ENCODE assay signal across 1 cellular context in the genomic region with DNA sequence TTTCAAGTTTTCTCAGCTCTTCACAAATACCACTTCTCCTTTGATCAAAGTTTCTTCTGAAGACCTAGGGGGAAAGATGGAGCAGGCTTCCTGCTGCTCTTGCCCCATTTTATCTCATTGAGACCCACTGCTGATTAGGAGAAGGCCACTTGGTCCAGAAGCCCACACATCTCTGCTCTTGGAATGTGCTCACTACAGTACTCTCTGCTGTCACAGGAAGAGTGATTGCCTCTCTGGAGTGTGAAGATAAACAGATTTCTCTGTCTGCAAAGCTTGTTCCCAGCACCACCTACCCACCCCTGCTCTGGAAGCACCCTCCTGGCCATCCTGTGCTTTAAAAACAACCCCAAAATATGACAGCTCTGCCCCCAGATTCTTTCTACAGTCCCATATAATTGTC.
TF ChIP-seq lines count a peak whose summit lies in the region.

No MANE protein-coding gene starts in this region.

TF ChIP-seq in K562, 482 proteins besides CTCF, POLR2A, EP300 and RAD21 (continued from another document):
- TF ChIP-seq JUN (IDR thresholded peaks at IDR 0.05; ENCODE audit: borderline replicate concordance, low read depth, low read length) = no peak
- TF ChIP-seq JUN (CRISPR knock-in tag; IDR thresholded peaks at IDR 0.05; ENCODE audit: borderline replicate concordance) = no peak
- no peak for TF ChIP-seq CBX2 (IDR thresholded peaks at IDR 0.05; ENCODE audit: insufficient read depth, low read length, poor library complexity, severe bottlenecking)
- TF ChIP-seq ZNF3 (CRISPR knock-in tag; IDR thresholded peaks at IDR 0.05) = no peak
- no peak for TF ChIP-seq POLR3G (IDR thresholded peaks at IDR 0.05; ENCODE audit: extremely low read depth, insufficient read length, insufficient replicate concordance)
- TF ChIP-seq MEIS2 (IDR thresholded peaks at IDR 0.05; ENCODE audit: partially characterized antibody) = peak; percentile 83
- peak; percentile 44 for TF ChIP-seq CBFA2T3 (IDR thresholded peaks at IDR 0.05)
- peak in 1 of 2 experiments; percentile 6; a peak in 1 of 4 replicates for TF ChIP-seq RCOR1 (IDR thresholded peaks at IDR 0.05; ENCODE audit: borderline replicate concordance in 1 of 2, low read depth in 2 of 2, low read length in 2 of 2)
- no peak for TF ChIP-seq BMI1 (IDR thresholded peaks at IDR 0.05; ENCODE audit: low read length)
- no peak for TF ChIP-seq EWSR1 (IDR thresholded peaks at IDR 0.05; ENCODE audit: borderline replicate concordance, low read depth, partially characterized antibody)
- no peak for TF ChIP-seq XRCC5 (IDR thresholded peaks at IDR 0.05; ENCODE audit: low read depth, low read length)
- no peak for TF ChIP-seq TAF9B (IDR thresholded peaks at IDR 0.05; ENCODE audit: partially characterized antibody)
- TF ChIP-seq, protein P1, sequence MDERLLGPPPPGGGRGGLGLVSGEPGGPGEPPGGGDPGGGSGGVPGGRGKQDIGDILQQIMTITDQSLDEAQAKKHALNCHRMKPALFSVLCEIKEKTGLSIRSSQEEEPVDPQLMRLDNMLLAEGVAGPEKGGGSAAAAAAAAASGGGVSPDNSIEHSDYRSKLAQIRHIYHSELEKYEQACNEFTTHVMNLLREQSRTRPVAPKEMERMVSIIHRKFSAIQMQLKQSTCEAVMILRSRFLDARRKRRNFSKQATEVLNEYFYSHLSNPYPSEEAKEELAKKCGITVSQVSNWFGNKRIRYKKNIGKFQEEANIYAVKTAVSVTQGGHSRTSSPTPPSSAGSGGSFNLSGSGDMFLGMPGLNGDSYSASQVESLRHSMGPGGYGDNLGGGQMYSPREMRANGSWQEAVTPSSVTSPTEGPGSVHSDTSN (CRISPR knock-in tag; IDR thresholded peaks at IDR 0.05; ENCODE audit: low read depth) = 0 out of 2 replicates have a peak, but pooled peaks have one; percentile 21
- TF ChIP-seq, protein P1 (tag; conservative IDR thresholded peaks at IDR 0.05; ENCODE audit: low read depth) = peak; percentile 73
- TF ChIP-seq, protein P2, sequence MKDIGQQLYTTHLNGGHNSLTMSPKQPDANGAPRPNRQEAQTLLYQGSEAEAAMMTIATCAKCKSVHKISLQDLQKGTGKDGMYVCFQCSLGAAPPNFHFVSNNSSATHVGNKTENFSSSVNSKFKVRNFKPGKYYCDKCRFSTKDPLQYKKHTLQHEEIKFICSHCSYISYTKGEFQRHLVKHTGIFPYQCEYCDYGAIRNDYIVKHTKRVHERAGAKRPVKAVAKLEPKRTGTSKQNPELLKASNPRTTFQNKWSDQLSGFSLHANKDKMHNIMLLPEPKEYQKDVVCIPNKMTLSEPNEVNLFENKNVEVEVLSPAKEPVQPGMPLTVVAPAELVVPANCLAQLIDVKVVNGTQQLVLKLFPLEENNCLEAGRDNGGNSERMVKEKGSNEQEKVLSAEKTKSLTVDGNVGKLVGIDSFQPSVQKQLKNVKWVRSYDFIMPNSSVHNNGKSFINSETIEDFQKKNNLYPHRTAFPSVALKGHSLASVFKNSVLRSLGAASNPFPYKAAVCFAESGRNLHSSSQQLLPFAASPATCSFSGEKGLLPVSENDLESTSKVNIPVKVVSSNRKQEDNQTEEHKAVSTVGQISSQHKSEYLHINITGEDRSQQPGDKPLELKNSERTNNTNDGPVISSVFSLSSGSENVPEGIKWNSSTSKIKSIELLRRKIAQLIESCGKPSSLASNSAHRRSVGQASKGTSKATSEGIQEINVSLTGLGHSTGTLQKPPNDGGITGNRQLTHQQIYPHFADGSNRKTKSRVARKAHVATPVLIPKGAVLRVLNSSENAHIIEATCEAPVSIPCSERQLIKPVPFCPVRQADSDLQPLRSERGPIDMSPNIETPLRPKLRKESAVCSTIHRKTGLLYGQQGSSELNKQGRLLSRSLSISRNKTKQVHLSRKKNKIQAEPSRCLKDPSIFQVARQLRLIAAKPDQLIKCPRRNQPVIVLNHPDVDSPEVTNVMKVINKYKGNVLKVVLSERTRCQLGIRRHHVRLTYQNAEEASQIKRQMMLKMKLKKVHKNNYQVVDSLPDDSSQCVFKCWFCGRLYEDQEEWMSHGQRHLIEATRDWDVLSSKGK (CRISPR knock-in tag; IDR thresholded peaks at IDR 0.05) = no peak
- TF ChIP-seq, protein P3, sequence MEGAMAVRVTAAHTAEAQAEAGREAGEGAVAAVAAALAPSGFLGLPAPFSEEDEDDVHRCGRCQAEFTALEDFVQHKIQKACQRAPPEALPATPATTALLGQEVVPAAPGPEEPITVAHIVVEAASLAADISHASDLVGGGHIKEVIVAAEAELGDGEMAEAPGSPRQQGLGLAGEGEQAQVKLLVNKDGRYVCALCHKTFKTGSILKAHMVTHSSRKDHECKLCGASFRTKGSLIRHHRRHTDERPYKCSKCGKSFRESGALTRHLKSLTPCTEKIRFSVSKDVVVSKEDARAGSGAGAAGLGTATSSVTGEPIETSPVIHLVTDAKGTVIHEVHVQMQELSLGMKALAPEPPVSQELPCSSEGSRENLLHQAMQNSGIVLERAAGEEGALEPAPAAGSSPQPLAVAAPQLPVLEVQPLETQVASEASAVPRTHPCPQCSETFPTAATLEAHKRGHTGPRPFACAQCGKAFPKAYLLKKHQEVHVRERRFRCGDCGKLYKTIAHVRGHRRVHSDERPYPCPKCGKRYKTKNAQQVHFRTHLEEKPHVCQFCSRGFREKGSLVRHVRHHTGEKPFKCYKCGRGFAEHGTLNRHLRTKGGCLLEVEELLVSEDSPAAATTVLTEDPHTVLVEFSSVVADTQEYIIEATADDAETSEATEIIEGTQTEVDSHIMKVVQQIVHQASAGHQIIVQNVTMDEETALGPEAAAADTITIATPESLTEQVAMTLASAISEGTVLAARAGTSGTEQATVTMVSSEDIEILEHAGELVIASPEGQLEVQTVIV (CRISPR knock-in tag; IDR thresholded peaks at IDR 0.05; ENCODE audit: borderline replicate concordance) = no peak
- TF ChIP-seq, protein P4, sequence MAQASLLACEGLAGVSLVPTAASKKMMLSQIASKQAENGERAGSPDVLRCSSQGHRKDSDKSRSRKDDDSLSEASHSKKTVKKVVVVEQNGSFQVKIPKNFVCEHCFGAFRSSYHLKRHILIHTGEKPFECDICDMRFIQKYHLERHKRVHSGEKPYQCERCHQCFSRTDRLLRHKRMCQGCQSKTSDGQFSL (CRISPR knock-in tag; IDR thresholded peaks at IDR 0.05) = no peak
- TF ChIP-seq, protein P4 (tag; IDR thresholded peaks at IDR 0.05) = no peak
- TF ChIP-seq TEAD4 (IDR thresholded peaks at IDR 0.05; ENCODE audit: low read length) = peak; percentile 42; the same call in 1 of the 2 replicates
- TF ChIP-seq TEAD4 (CRISPR knock-in tag; IDR thresholded peaks at IDR 0.05; ENCODE audit: borderline replicate concordance) = no peak
- no peak for TF ChIP-seq ZNF57 (CRISPR knock-in tag; IDR thresholded peaks at IDR 0.05)
- no peak for TF ChIP-seq ZNF561 (CRISPR knock-in tag; conservative IDR thresholded peaks at IDR 0.05)
- no peak for TF ChIP-seq HNRNPUL1 (IDR thresholded peaks at IDR 0.05; ENCODE audit: low read length)
- TF ChIP-seq, protein P5, sequence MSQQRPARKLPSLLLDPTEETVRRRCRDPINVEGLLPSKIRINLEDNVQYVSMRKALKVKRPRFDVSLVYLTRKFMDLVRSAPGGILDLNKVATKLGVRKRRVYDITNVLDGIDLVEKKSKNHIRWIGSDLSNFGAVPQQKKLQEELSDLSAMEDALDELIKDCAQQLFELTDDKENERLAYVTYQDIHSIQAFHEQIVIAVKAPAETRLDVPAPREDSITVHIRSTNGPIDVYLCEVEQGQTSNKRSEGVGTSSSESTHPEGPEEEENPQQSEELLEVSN (IDR thresholded peaks at IDR 0.05; ENCODE audit: borderline replicate concordance in 1 of 2, extremely low read depth in 1 of 2, insufficient read depth in 1 of 2, insufficient read length in 1 of 2, low read depth in 1 of 2, low read length in 1 of 2, poor library complexity in 1 of 2, severe bottlenecking in 1 of 2) = no peak
- no peak for TF ChIP-seq ZNF175 (CRISPR knock-in tag; IDR thresholded peaks at IDR 0.05; ENCODE audit: low read depth)
- TF ChIP-seq, protein P6, sequence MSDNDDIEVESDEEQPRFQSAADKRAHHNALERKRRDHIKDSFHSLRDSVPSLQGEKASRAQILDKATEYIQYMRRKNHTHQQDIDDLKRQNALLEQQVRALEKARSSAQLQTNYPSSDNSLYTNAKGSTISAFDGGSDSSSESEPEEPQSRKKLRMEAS (CRISPR knock-in tag; IDR thresholded peaks at IDR 0.05) = no peak
- TF ChIP-seq DMBX1 (CRISPR knock-in tag; IDR thresholded peaks at IDR 0.05; ENCODE audit: borderline replicate concordance) = no peak
- TF ChIP-seq POLR2G (IDR thresholded peaks at IDR 0.05; ENCODE audit: low read depth, low read length) = no peak
- no peak for TF ChIP-seq EHMT2 (IDR thresholded peaks at IDR 0.05)
- no peak for TF ChIP-seq SP2 (IDR thresholded peaks at IDR 0.05; ENCODE audit: extremely low read depth, low read depth, low read length, poor library complexity, severe bottlenecking)
